In the genomic region with DNA sequence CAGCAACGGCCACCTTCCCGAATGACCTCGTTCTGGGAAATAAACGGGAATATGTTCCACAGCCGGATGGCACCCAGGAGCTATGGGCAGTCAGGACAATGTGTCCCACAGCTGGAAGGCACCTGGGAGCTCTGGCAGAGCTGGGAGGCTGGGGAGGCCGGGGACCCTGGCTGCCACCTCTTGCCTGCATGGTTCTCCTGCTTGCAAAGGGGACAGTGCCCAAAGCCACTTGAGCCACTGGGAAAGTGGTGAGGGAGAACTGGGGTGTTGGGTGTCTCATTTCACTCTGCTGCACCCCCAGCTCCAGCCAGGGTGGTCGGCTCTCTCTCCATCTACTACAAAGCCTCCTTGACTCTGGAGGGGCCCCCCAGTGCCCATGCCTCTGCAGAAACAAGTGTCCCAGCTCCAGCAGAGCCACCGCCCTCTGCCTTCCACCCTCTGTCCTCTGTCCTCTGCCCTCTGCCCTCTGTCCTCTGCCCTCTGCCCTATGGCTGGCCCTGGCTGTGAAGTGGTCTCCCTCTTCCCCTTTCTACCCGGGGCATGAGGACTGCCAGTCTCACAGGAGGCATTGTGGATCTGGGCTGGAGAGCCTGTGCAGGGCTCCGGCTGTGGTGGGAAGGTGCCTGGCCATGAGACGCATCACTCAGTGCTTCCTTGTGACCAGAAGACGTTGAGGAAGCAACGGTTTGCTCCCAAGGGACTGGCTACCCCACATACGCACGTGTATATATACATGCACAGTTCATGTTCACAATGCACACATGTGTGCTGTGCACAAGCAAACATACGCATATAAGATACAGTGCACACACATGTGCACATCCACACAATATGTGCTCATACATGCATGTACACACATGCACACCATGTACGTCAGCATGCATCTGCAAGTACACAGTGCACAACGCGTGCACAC, we compare ENCODE assay signal across 13 cellular contexts. TPM values are rescaled to one million over a fixed set of nuclear protein-coding genes. Genes with fewer than 3 reads are reported as not detected.
A peak's percentile ranks its signal among the peaks of the same experiment; 100 is the strongest.
DNase-seq lines count a peak whose midpoint lies in the region; ATAC-seq and TF ChIP-seq lines count a peak whose summit lies in the region.
"Had no signal": no experiment of that assay in that cellular context is flagged by ENCODE, and none has a peak within 500 bp of the region (broad histone marks: within the 10 kb centered on the region; RNA-seq: fewer than 3 reads in every experiment).

No MANE protein-coding gene starts in this region.

- H3K79me2 ChIP-seq in SK-N-SH (ENCODE audit: insufficient read depth): no peaks in the 10 kb centered on the region

- ATAC-seq in SK-N-SH treated with all-trans-retinoic acid at 6 μM for 48 hours (no peak), HG03039 (IDR thresholded peaks at IDR 0.05; ENCODE audit: unreplicated experiment) (no peak)
- ATAC-seq: activated CD8-positive, alpha-beta T cell treated with anti-CD3 and anti-CD28 coated beads for 36 hours had no signal

- H3K4me3 ChIP-seq in SK-N-SH (ENCODE audit: low read depth in 2 of 2, low read length in 1 of 2) (no peak overlapping the region), choroid plexus epithelial cell (ENCODE audit: low read depth, low read length) (no peak overlapping the region), transverse colon (no peak overlapping the region)

- H3F3A ChIP-seq in SK-N-SH (replicated peaks; ENCODE audit: insufficient read depth): peaks cover 4% of the 10 kb centered on the region

- peaks cover 54% of the 10 kb centered on the region for H3K4me1 Mint-ChIP-seq in mesothelial cell of epicardium

- H4K20me1 ChIP-seq in SK-N-SH (ENCODE audit: insufficient read depth): no peaks in the 10 kb centered on the region

- H3K36me3 ChIP-seq in SK-N-SH (replicated peaks in 1 of 2; ENCODE audit: control insufficient read depth in 1 of 2, insufficient read depth in 2 of 2, low read length in 1 of 2) (no peaks in the 10 kb centered on the region), transverse colon (no peaks in the 10 kb centered on the region)
- H3K36me3 ChIP-seq: SJCRH30 had no signal

- no peak for DNase-seq in SK-N-SH
- peak; percentile 15 for DNase-seq in choroid plexus epithelial cell (ENCODE audit: low read depth)
- DNase-seq in mesothelial cell of epicardium (ENCODE audit: low spot score in 2 of 2, unreplicated experiment in 2 of 2): no peak
- peak; percentile 8 for DNase-seq in transverse colon
- DNase-seq in activated naive CD4-positive, alpha-beta T cell treated with anti-CD3 and anti-CD28 coated beads, Interleukin-2, amount 50 U/mL, for 16 hours: no peak
- DNase-seq in NCI-H2171 treated with DMSO at 0.1 percent for 48 hours (lab: John Stamatoyannopoulos, UW): no peak
- DNase-seq: activated CD8-positive, alpha-beta T cell treated with anti-CD3 and anti-CD28 coated beads for 36 hours; stimulated activated CD4-positive, alpha-beta T cell treated with anti-CD3 and anti-CD28 coated beads, Interleukin-12 subunit alpha, Interleukin-12 subunit beta, amount 100 ng/mL, for 4 hours; stimulated activated naive CD4-positive, alpha-beta T cell treated with Interleukin-2 at 50 U/mL for 16 hours had no signal

- peak overlapping the region; percentile 82; the same call in 1 of the 2 replicates for H3K4me2 ChIP-seq in SK-N-SH

- POLR2A ChIA-PET in SK-N-SH (lab: Yijun Ruan, JAX): no interaction called here

- peak overlapping the region; percentile 54 for H3K4me3 Mint-ChIP-seq in mesothelial cell of epicardium
- H3K4me3 Mint-ChIP-seq: activated CD8-positive, alpha-beta T cell treated with anti-CD3 and anti-CD28 coated beads for 36 hours had no signal

- H3K9me3 ChIP-seq in SK-N-SH: 0 out of 2 replicates have a peak, but pooled peaks cover 4% of the 10 kb centered on the region
- H3K9me3 ChIP-seq in transverse colon: no peaks in the 10 kb centered on the region
- H3K9me3 ChIP-seq: SJCRH30 had no signal

- in situ Hi-C loops in transverse colon (cut with MboI; ENCODE audit: low pct_ligation_motif_present in 1 of 4, low pct_unique_long_range_greater_than_20kb in 1 of 4, low sequenced_read_pairs in 3 of 4): no loop called here

- no peak overlapping the region for H3K9ac ChIP-seq in SK-N-SH

- no peaks in the 10 kb centered on the region for H3K36me3 Mint-ChIP-seq in mesothelial cell of epicardium

- no peaks in the 10 kb centered on the region for H3K9me2 ChIP-seq in SK-N-SH

- no peaks in the 10 kb centered on the region for H3K27me3 Mint-ChIP-seq in mesothelial cell of epicardium (ENCODE audit: low read depth)
- H3K27me3 Mint-ChIP-seq: activated CD8-positive, alpha-beta T cell treated with anti-CD3 and anti-CD28 coated beads for 36 hours had no signal

- no peak overlapping the region for H2AFZ ChIP-seq in SK-N-SH (ENCODE audit: low read depth)

- H3K27ac ChIP-seq in SK-N-SH (ENCODE audit: low read depth in 2 of 2, low read length in 1 of 2) (peak overlapping the region; percentile 76 to 91; a peak in 3 of 4 replicates), transverse colon (peak overlapping the region; percentile 73 to 87 (median 80))
- H3K27ac ChIP-seq: 22Rv1 had no signal

- TF ChIP-seq EP300 in SK-N-SH (IDR thresholded peaks at IDR 0.05; ENCODE audit: borderline replicate concordance in 1 of 2, low read depth in 1 of 2, low read length in 1 of 2) (no peak), transverse colon (IDR thresholded peaks at IDR 0.05; ENCODE audit: low read depth) (no peak)

- 87% methylated on average over 17 of the region's 19 CpGs for WGBS in SK-N-SH (ENCODE audit: low lambda C conversion rate)
- 70% methylated on average over 17 of the region's 19 CpGs; no CpG with 5 or more reads in 1 of the 2 donors for WGBS in transverse colon (ENCODE audit: low coverage in 1 of 2), 2 donors

- H3K4me1 ChIP-seq in SK-N-SH (ENCODE audit: control insufficient read depth in 1 of 2, insufficient read depth in 2 of 2, low read depth in 1 of 2, low read length in 1 of 2) (peaks cover 26 to 38% of the 10 kb centered on the region in 2 experiments; a peak in 3 of 4 replicates), transverse colon (peaks cover 40 to 53% (median 46%) of the 10 kb centered on the region in 4 donors)

- H3K27me3 ChIP-seq in SK-N-SH (ENCODE audit: insufficient read depth) (no peaks in the 10 kb centered on the region), transverse colon (no peaks in the 10 kb centered on the region)
- H3K27me3 ChIP-seq: SJCRH30 had no signal

- no peak for TF ChIP-seq RAD21 in SK-N-SH (IDR thresholded peaks at IDR 0.05; ENCODE audit: low read length)

- TF ChIP-seq POLR2A in transverse colon (IDR thresholded peaks at IDR 0.05): no peak

- peak overlapping the region; percentile 97 for H3K27ac Mint-ChIP-seq in mesothelial cell of epicardium
- H3K27ac Mint-ChIP-seq: activated CD8-positive, alpha-beta T cell treated with anti-CD3 and anti-CD28 coated beads for 36 hours had no signal

- CTCF ChIA-PET in SK-N-SH (lab: Yijun Ruan, JAX): interaction anchor here (0.5 kb wide), 1 partner anchor 808 kb away, joined by 3 read pairs; no protein-coding TSS in a partner anchor

- H3K9me3 Mint-ChIP-seq in mesothelial cell of epicardium: peaks cover 7% of the 10 kb centered on the region

- intact Hi-C loops in transverse colon (cut with DNase I; ENCODE audit: low total_unique reads): no loop called here

- TF ChIP-seq CTCF in SK-N-SH (IDR thresholded peaks at IDR 0.05) (no peak), choroid plexus epithelial cell (conservative IDR thresholded peaks at IDR 0.05; ENCODE audit: low read depth, low read length) (no peak), mesothelial cell of epicardium (IDR thresholded peaks at IDR 0.05; ENCODE audit: unreplicated experiment) (no peak), transverse colon (IDR thresholded peaks at IDR 0.05) (no peak)

TF ChIP-seq in SK-N-SH, 30 proteins besides CTCF, POLR2A, EP300 and RAD21 (continues in another document):
- TF ChIP-seq YY1 (IDR thresholded peaks at IDR 0.05; ENCODE audit: low read depth) (no peak), EZH2phosphoT487 (IDR thresholded peaks at IDR 0.05; ENCODE audit: borderline replicate concordance, low read depth) (no peak)
- TF ChIP-seq, protein P1, sequence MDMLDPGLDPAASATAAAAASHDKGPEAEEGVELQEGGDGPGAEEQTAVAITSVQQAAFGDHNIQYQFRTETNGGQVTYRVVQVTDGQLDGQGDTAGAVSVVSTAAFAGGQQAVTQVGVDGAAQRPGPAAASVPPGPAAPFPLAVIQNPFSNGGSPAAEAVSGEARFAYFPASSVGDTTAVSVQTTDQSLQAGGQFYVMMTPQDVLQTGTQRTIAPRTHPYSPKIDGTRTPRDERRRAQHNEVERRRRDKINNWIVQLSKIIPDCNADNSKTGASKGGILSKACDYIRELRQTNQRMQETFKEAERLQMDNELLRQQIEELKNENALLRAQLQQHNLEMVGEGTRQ (IDR thresholded peaks at IDR 0.05; ENCODE audit: borderline replicate concordance, low read depth, low read length): no peak

TF ChIP-seq in SK-N-SH treated with all-trans-retinoic acid at 6 μM for 48 hours, 23 proteins besides CTCF, POLR2A, EP300 and RAD21 (continues in another document):
- TF ChIP-seq SNAI2 (CRISPR knock-in tag; IDR thresholded peaks at IDR 0.05) (no peak), RARB (CRISPR knock-in tag; IDR thresholded peaks at IDR 0.05) (no peak)
- TF ChIP-seq, protein P2, sequence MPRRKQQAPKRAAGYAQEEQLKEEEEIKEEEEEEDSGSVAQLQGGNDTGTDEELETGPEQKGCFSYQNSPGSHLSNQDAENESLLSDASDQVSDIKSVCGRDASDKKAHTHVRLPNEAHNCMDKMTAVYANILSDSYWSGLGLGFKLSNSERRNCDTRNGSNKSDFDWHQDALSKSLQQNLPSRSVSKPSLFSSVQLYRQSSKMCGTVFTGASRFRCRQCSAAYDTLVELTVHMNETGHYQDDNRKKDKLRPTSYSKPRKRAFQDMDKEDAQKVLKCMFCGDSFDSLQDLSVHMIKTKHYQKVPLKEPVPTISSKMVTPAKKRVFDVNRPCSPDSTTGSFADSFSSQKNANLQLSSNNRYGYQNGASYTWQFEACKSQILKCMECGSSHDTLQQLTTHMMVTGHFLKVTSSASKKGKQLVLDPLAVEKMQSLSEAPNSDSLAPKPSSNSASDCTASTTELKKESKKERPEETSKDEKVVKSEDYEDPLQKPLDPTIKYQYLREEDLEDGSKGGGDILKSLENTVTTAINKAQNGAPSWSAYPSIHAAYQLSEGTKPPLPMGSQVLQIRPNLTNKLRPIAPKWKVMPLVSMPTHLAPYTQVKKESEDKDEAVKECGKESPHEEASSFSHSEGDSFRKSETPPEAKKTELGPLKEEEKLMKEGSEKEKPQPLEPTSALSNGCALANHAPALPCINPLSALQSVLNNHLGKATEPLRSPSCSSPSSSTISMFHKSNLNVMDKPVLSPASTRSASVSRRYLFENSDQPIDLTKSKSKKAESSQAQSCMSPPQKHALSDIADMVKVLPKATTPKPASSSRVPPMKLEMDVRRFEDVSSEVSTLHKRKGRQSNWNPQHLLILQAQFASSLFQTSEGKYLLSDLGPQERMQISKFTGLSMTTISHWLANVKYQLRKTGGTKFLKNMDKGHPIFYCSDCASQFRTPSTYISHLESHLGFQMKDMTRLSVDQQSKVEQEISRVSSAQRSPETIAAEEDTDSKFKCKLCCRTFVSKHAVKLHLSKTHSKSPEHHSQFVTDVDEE (CRISPR knock-in tag; IDR thresholded peaks at IDR 0.05): no peak

RNA-seq across cellular contexts. Expression of gene INPP5A, which starts 21.5 kb away (rescaled TPM):
- 12.0 and 12.9 TPM in 2 replicates for polyA plus RNA-seq in SK-N-SH (2012; rRNA removed)
- 11.2 and 11.8 TPM in 2 replicates for polyA plus RNA-seq in SK-N-SH (2012; cell fraction: cytosol; rRNA removed)
- 9.6 and 10.9 TPM in 2 replicates for polyA plus RNA-seq in SK-N-SH (2012; cell fraction: nucleus; rRNA removed)
- total RNA-seq in mesothelial cell of epicardium (36.4 to 41.8 TPM (median 41.0 TPM) in 3 replicates), transverse colon (10 to 100 TPM; 34.8 to 80.8 (median 52.8) TPM)

Comparison
In these comparisons a context has a peak if more than half of its experiments do, and no peak if none do; other contexts are left out.
1. DNase-seq: peak in choroid plexus epithelial cell (single experiment) and transverse colon (single experiment); none in SK-N-SH (single experiment), mesothelial cell of epicardium (0 of 2), activated naive CD4-positive, alpha-beta T cell treated with anti-CD3 and anti-CD28 coated beads, Interleukin-2, amount 50 U/mL, for 16 hours (single experiment) and NCI-H2171 treated with DMSO at 0.1 percent for 48 hours (single experiment).